ENCODE assay signal across 9 cellular contexts in genomic region chr11:121589946-121590537, GRCh38.
A peak's percentile ranks its signal among the peaks of the same experiment; 100 is the strongest.
DNase-seq lines count a peak whose midpoint lies in the region; ATAC-seq lines count a peak whose summit lies in the region.
"Had no signal": no experiment of that assay in that cellular context is flagged by ENCODE, and none has a peak within 500 bp of the region (broad histone marks: within the 10 kb centered on the region; RNA-seq: fewer than 3 reads in every experiment).

No MANE protein-coding gene starts in this region.

- H3K27me3 ChIP-seq in layer of hippocampus (ENCODE audit: control insufficient read depth, insufficient read depth, low read length), result no peaks in the 10 kb centered on the region
- H3K27me3 ChIP-seq: cardiac muscle cell had no signal

- ATAC-seq in GM18519 (IDR thresholded peaks at IDR 0.05; ENCODE audit: low FRiP score, unreplicated experiment) (peak; percentile 55), GM21717 (IDR thresholded peaks at IDR 0.05; ENCODE audit: unreplicated experiment) (peak; percentile 82)

- in situ Hi-C loops in G401 (cut with HindIII; ENCODE audit: low sequenced_read_pairs), result no loop called here

- DNase-seq in Kasumi-1 (lab: John Stamatoyannopoulos, UW) (peak; percentile 58 to 75), SHP77 treated with DMSO at 0.1 percent for 48 hours (lab: John Stamatoyannopoulos, UW) (no peak), G401 (ENCODE audit: low spot score) (no peak), ureter (ENCODE audit: low spot score) (no peak), T-helper 9 cell (no peak)

- peak overlapping the region; percentile 72 for H3K27ac ChIP-seq in layer of hippocampus (ENCODE audit: low read depth, low read length)
- H3K27ac ChIP-seq: cardiac muscle cell had no signal

Comparison
In these comparisons a context has a peak if more than half of its experiments do, and no peak if none do; other contexts are left out.
1. DNase-seq: peak in Kasumi-1 (2 of 2); none in SHP77 treated with DMSO at 0.1 percent for 48 hours (single experiment), G401 (single experiment), ureter (single experiment) and T-helper 9 cell (single experiment).